ENCODE assay signal across 22 cellular contexts in genomic region chr5:57950616-57951228, GRCh38.
"Had no signal": no experiment of that assay in that cellular context is flagged by ENCODE, and none has a peak within 500 bp of the region (broad histone marks: within the 10 kb centered on the region; RNA-seq: fewer than 3 reads in every experiment).

No MANE protein-coding gene starts in this region.

- H3K27ac ChIP-seq: foreskin keratinocyte, hepatocyte, neutrophil, right atrium auricular region, sigmoid colon had no signal

- H2AFZ ChIP-seq: hepatocyte had no signal

- ATAC-seq: effector memory CD8-positive, alpha-beta T cell; foreskin keratinocyte; left colon; left ventricle myocardium superior had no signal

- H3K4me1 ChIP-seq: foreskin keratinocyte, right atrium auricular region, sigmoid colon had no signal

- H3K4me3 ChIP-seq: hepatocyte, lung, right atrium auricular region, sigmoid colon had no signal

- DNase-seq: cortex of kidney; effector memory CD8-positive, alpha-beta T cell; erythroblast; foreskin keratinocyte; head of caudate nucleus; immature natural killer cell; left colon; left ventricle myocardium superior; mesenchymal stem cell; naive B cell; posterior cingulate gyrus; sigmoid colon; small intestine; stimulated activated CD4-positive, alpha-beta T cell treated with anti-CD3 and anti-CD28 coated beads, Interleukin-12 subunit alpha, Interleukin-12 subunit beta, amount 100 ng/mL, for 4 hours; stimulated activated naive CD4-positive, alpha-beta T cell treated with Interleukin-2 at 50 U/mL for 16 hours; trophoblast cell had no signal

- H3K4me3 Mint-ChIP-seq: central memory CD8-positive, alpha-beta T cell; effector memory CD8-positive, alpha-beta T cell; immature natural killer cell; naive B cell; nephron had no signal

- H3K27ac Mint-ChIP-seq: effector memory CD8-positive, alpha-beta T cell; immature natural killer cell; naive B cell; nephron had no signal

- H3K36me3 ChIP-seq: neutrophil, right atrium auricular region, sigmoid colon had no signal

- H3K27me3 Mint-ChIP-seq: central memory CD8-positive, alpha-beta T cell; effector memory CD8-positive, alpha-beta T cell had no signal

- H3K4me2 ChIP-seq: hepatocyte had no signal

- H3K9me3 ChIP-seq: neutrophil, right atrium auricular region, sigmoid colon had no signal

- H3K4me1 Mint-ChIP-seq: central memory CD8-positive, alpha-beta T cell; naive B cell; nephron had no signal

- H3K27me3 ChIP-seq: foreskin keratinocyte, hepatocyte, neutrophil, right atrium auricular region, sigmoid colon had no signal

- H3K36me3 Mint-ChIP-seq: naive B cell had no signal
